In the genomic region with DNA sequence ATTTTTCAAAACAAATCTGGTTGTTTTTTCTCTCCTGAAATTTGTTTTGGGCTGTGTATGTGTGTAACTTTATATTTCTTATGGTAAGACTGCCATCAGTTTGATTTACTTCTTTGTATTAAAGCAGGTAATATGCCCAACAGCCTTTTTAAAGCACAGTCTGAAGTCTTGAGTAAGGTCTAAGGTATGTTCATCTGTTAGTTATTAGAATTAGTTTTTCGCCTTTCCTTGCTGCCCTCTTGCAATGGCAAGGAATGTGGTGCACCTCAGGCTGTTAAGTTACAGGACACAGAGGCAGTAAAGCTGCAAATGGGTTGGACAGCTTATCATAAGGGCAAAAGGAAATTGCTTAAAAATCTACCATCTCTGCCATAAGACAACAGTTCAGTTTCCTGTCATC, we compare ENCODE assay signal across 22 cellular contexts.
DNase-seq lines count a peak whose midpoint lies in the region; ATAC-seq and TF ChIP-seq lines count a peak whose summit lies in the region.
"Had no signal": no experiment of that assay in that cellular context is flagged by ENCODE, and none has a peak within 500 bp of the region (broad histone marks: within the 10 kb centered on the region; RNA-seq: fewer than 3 reads in every experiment).

No MANE protein-coding gene starts in this region.

- no peak overlapping the region for H3K18ac ChIP-seq in neuronal stem cell (ENCODE audit: low read length)

- H3K9me2 ChIP-seq in PC-3 (replicated peaks; ENCODE audit: low read length), result no peaks in the 10 kb centered on the region

- no peaks in the 10 kb centered on the region for H3K9me3 ChIP-seq in neuronal stem cell (replicated peaks in 1 of 2; ENCODE audit: control insufficient read depth in 2 of 2, insufficient read depth in 1 of 2, low read depth in 1 of 2, low read length in 2 of 2)
- H3K9me3 ChIP-seq in thoracic aorta, result no peaks in the 10 kb centered on the region
- H3K9me3 ChIP-seq in PC-3 (ENCODE audit: low read length), result no peaks in the 10 kb centered on the region
- H3K9me3 ChIP-seq: left lung, mucosa of descending colon had no signal

- no peaks in the 10 kb centered on the region for H3F3A ChIP-seq in PC-3 (ENCODE audit: low read length, unreplicated experiment)

- no peak overlapping the region for H2AK5ac ChIP-seq in neuronal stem cell (ENCODE audit: low read depth, low read length)

- H3K4ac ChIP-seq in neuronal stem cell (ENCODE audit: low read length), result no peak overlapping the region

- no peak overlapping the region for H2BK15ac ChIP-seq in neuronal stem cell (ENCODE audit: low read length)

- H3K4me3 ChIP-seq in neuronal stem cell (ENCODE audit: low read length in 2 of 2) (no peak overlapping the region), thoracic aorta (no peak overlapping the region), PC-3 (ENCODE audit: low read length) (no peak overlapping the region)
- H3K4me3 ChIP-seq: left lung, mucosa of descending colon had no signal

- no peaks in the 10 kb centered on the region for H3K9me3 Mint-ChIP-seq in HFFc6
- H3K9me3 Mint-ChIP-seq: CD4-positive, CD25-positive, alpha-beta regulatory T cell; immature natural killer cell; T-cell had no signal

- no CpG with 5 or more reads among the region's 1 CpG for WGBS in neuronal stem cell (ENCODE audit: extremely low coverage in 2 of 2, insufficient read length in 2 of 2, insufficient replicate concordance in 1 of 2), 2 donors

- peak overlapping the region; percentile 22 for H4K91ac ChIP-seq in neuronal stem cell (ENCODE audit: low read depth, low read length, poor library complexity)

- no peak overlapping the region for H3K4me3 Mint-ChIP-seq in HFFc6
- H3K4me3 Mint-ChIP-seq: activated CD8-positive, alpha-beta T cell treated with anti-CD3 and anti-CD28 coated beads, Interleukin-2, amount 10 ng/mL, durations not matched to agents 7 days and 5 days; CD4-positive, CD25-positive, alpha-beta regulatory T cell; immature natural killer cell; T-cell had no signal

- H3K4me1 ChIP-seq in neuronal stem cell (ENCODE audit: control insufficient read depth in 2 of 2, insufficient read depth in 1 of 2, low read depth in 1 of 2, low read length in 2 of 2) (no peaks in the 10 kb centered on the region), thoracic aorta (ENCODE audit: control insufficient read depth in 1 of 2, low read depth in 2 of 2) (peaks cover 74 to 98% of the 10 kb centered on the region in 2 donors), PC-3 (ENCODE audit: insufficient read depth, low read length) (no peaks in the 10 kb centered on the region)

- H2AFZ ChIP-seq in neuronal stem cell (ENCODE audit: low read length) (no peak overlapping the region), PC-3 (ENCODE audit: low read length) (no peak overlapping the region)

- H3K4me1 Mint-ChIP-seq in HFFc6 (ENCODE audit: low read depth), result peaks cover 100% of the 10 kb centered on the region
- H3K4me1 Mint-ChIP-seq: immature natural killer cell had no signal

- no peak overlapping the region for H2BK120ac ChIP-seq in neuronal stem cell (ENCODE audit: low read depth, low read length)

- H3K27me3 Mint-ChIP-seq in HFFc6 (ENCODE audit: insufficient read depth), result peaks cover 1% of the 10 kb centered on the region; the same call in 1 of the 2 replicates
- H3K27me3 Mint-ChIP-seq: CD4-positive, CD25-positive, alpha-beta regulatory T cell; T-cell had no signal

- no peaks in the 10 kb centered on the region for H3K79me2 ChIP-seq in PC-3 (ENCODE audit: low read length)

- H3K79me1 ChIP-seq in neuronal stem cell (ENCODE audit: low read depth, low read length), result no peaks in the 10 kb centered on the region

- H3K14ac ChIP-seq in neuronal stem cell (ENCODE audit: low read length), result no peak overlapping the region

- no peak overlapping the region for H2BK5ac ChIP-seq in neuronal stem cell (ENCODE audit: low read length)

- H3K36me3 Mint-ChIP-seq in HFFc6 (ENCODE audit: low read depth), result peaks cover 76% of the 10 kb centered on the region

- CTCF ChIA-PET in PC-3 (lab: Charles Lee), result no interaction called here

- DNase-seq in HFFc6 (peak; percentile 24), neuronal stem cell (ENCODE audit: low spot score) (no peak), thoracic aorta (ENCODE audit: low spot score) (no peak), NCI-H2196 treated with DMSO at 0.1 percent for 48 hours (lab: John Stamatoyannopoulos, UW; ENCODE audit: unreplicated experiment) (no peak), RKO (ENCODE audit: low spot score) (no peak), PC-3 (no peak), NCI-H2227 treated with DMSO at 0.1 percent for 48 hours (lab: John Stamatoyannopoulos, UW) (no peak)
- DNase-seq: activated CD4-positive, alpha-beta T cell treated with anti-CD3 and anti-CD28 coated beads for 1 hour; activated CD8-positive, alpha-beta T cell treated with anti-CD3 and anti-CD28 coated beads, Interleukin-2, amount 10 ng/mL, durations not matched to agents 7 days and 5 days; activated gamma-delta T cell; CD4-positive, CD25-positive, alpha-beta regulatory T cell; DMS 273 treated with DMSO at 0.1 percent for 48 hours; GDM1; immature natural killer cell; left lung; MM.1S; mucosa of descending colon; NCI-H1436; NCI-H2107; NCI-H524; T-cell had no signal

- ATAC-seq in thoracic aorta (ENCODE audit: insufficient number of reproducible peaks, low FRiP score, low read depth), result no peak
- no peak for ATAC-seq in PC-3
- ATAC-seq: activated CD8-positive, alpha-beta T cell treated with anti-CD3 and anti-CD28 coated beads, Interleukin-2, amount 10 ng/mL, durations not matched to agents 7 days and 5 days; left lung; mucosa of descending colon; T-cell had no signal

- H3K9ac ChIP-seq in neuronal stem cell (ENCODE audit: low read depth, low read length, poor library complexity), result no peak overlapping the region
- H3K9ac ChIP-seq in PC-3 (ENCODE audit: low read length), result no peak overlapping the region

- H4K20me1 ChIP-seq in PC-3 (ENCODE audit: low read length), result no peaks in the 10 kb centered on the region

- intact Hi-C loops in PC-3 (cut with micrococcal nuclease), result no loop called here

- peak overlapping the region; percentile 82 for H3K27ac ChIP-seq in VCaP
- H3K27ac ChIP-seq in neuronal stem cell (replicated peaks; ENCODE audit: low read length), result no peak overlapping the region
- peak overlapping the region; percentile 70 to 83 for H3K27ac ChIP-seq in thoracic aorta
- H3K27ac ChIP-seq in PC-3 (ENCODE audit: low read length), result no peak overlapping the region

- H3K23ac ChIP-seq in neuronal stem cell (ENCODE audit: low read depth, low read length, poor library complexity), result no peak overlapping the region

- H3K36me3 ChIP-seq in neuronal stem cell (replicated peaks in 1 of 2; ENCODE audit: control insufficient read depth in 2 of 2, insufficient read depth in 2 of 2, low read length in 2 of 2), result peaks cover 0 to 3% of the 10 kb centered on the region in 2 donors
- peaks cover 3% of the 10 kb centered on the region for H3K36me3 ChIP-seq in thoracic aorta
- peaks cover 18% of the 10 kb centered on the region; the same call in 1 of the 2 replicates for H3K36me3 ChIP-seq in PC-3 (ENCODE audit: low read depth, low read length)

- H3K27ac Mint-ChIP-seq in HFFc6, result peak overlapping the region; percentile 48
- H3K27ac Mint-ChIP-seq: activated CD8-positive, alpha-beta T cell treated with anti-CD3 and anti-CD28 coated beads, Interleukin-2, amount 10 ng/mL, durations not matched to agents 7 days and 5 days; CD4-positive, CD25-positive, alpha-beta regulatory T cell; immature natural killer cell; T-cell had no signal

- H3K4me2 ChIP-seq in neuronal stem cell (ENCODE audit: insufficient read depth, low read length, poor library complexity, severe bottlenecking), result no peak overlapping the region
- no peak overlapping the region for H3K4me2 ChIP-seq in PC-3 (ENCODE audit: low read length)

- BruUV-seq in PC-3 (replicated peaks; lab: Mats Ljungman, UMichigan), result no TSS peak

- POLR2A ChIA-PET in PC-3 (lab: Charles Lee; ENCODE audit: unreplicated experiment), result no interaction called here

- H4K8ac ChIP-seq in neuronal stem cell (ENCODE audit: low read depth, low read length), result no peak overlapping the region

- H2BK12ac ChIP-seq in neuronal stem cell (ENCODE audit: low read length), result no peak overlapping the region

- H3K27me3 ChIP-seq in neuronal stem cell (ENCODE audit: control insufficient read depth in 3 of 3, insufficient read depth in 3 of 3, low read depth in 1 of 3, low read length in 3 of 3) (no peaks in the 10 kb centered on the region), thoracic aorta (replicated peaks; ENCODE audit: insufficient read depth) (no peaks in the 10 kb centered on the region), PC-3 (ENCODE audit: low read length) (no peaks in the 10 kb centered on the region)
- H3K27me3 ChIP-seq: left lung had no signal

- TF ChIP-seq CTCF in HFFc6 (IDR thresholded peaks at IDR 0.05), result no peak
- TF ChIP-seq CTCF in VCaP (conservative IDR thresholded peaks at IDR 0.05), result no peak
- TF ChIP-seq CTCF in thoracic aorta (IDR thresholded peaks at IDR 0.05), result no peak
- no peak for TF ChIP-seq CTCF in PC-3 (conservative IDR thresholded peaks at IDR 0.05; ENCODE audit: low read depth, low read length)

Comparison
In these comparisons a context has a peak if more than half of its experiments do, and no peak if none do; other contexts are left out.
1. H3K27ac ChIP-seq: peak in VCaP (single experiment) and thoracic aorta (2 of 2); none in neuronal stem cell (single experiment) and PC-3 (single experiment).